29 cellular contexts compared by ENCODE assay signal in the genomic region with DNA sequence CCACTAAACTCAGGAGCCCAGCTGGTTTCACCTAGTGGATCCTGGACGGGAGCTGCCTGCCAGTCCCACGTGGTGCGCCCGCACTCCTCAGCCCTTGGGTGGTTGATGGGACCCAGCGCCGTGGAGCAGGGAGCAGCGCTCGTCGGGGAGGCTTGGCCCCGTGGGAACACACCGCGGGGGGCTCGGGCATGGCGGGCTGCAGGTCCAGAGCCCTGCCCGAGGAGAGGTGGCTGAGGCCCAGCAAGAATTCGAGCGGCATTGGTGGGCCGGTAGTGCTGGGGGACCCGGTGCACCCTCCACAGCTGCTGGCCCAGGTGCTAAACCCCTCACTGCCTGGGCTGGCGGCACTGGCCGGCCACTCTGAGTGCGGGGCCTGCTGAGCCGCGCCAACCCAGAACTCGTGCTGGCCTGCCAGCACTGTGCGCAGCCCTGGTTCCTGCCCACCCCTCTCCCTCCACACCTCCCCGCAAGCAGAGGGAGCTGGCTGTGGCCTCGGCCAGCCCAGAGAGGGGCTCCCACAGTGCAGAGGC.
DNase-seq lines count a peak whose midpoint lies in the region; ATAC-seq and TF ChIP-seq lines count a peak whose summit lies in the region.
"Had no signal": no experiment of that assay in that cellular context is flagged by ENCODE, and none has a peak within 500 bp of the region (broad histone marks: within the 10 kb centered on the region; RNA-seq: fewer than 3 reads in every experiment).

No MANE protein-coding gene starts in this region.

- intact Hi-C loops in spleen (cut with DNase I; ENCODE audit: low total_unique reads) (no loop called here), natural killer cell (cut with micrococcal nuclease) (no loop called here)

- H3K27me3 Mint-ChIP-seq in natural killer cell (ENCODE audit: low read depth in 2 of 2) = peaks cover 7 to 8% of the 10 kb centered on the region in 2 donors
- H3K27me3 Mint-ChIP-seq: CD4-positive, CD25-positive, alpha-beta regulatory T cell had no signal

- ATAC-seq in natural killer cell = no peak
- ATAC-seq: A549; CD8-positive, alpha-beta T cell had no signal

- no peaks in the 10 kb centered on the region for H3K4me1 Mint-ChIP-seq in natural killer cell
- H3K4me1 Mint-ChIP-seq: CD14-positive monocyte had no signal

- 79 to 99% (median 88%) methylated on average over 13 to 28 of the region's 28 CpGs for WGBS in spleen, 5 donors

- H3K36me3 Mint-ChIP-seq in natural killer cell = no peaks in the 10 kb centered on the region
- H3K36me3 Mint-ChIP-seq: CD14-positive monocyte; CD4-positive, alpha-beta memory T cell; CD4-positive, CD25-positive, alpha-beta regulatory T cell; CD8-positive, alpha-beta T cell had no signal

- no peaks in the 10 kb centered on the region for H3K9me3 ChIP-seq in spleen

- peaks cover 9 to 42% (median 26%) of the 10 kb centered on the region in 6 donors for H3K4me1 ChIP-seq in spleen
- H3K4me1 ChIP-seq: A549, BE2C, Caco-2 had no signal

- no peaks in the 10 kb centered on the region for H3K9me3 Mint-ChIP-seq in natural killer cell
- H3K9me3 Mint-ChIP-seq: CD4-positive, alpha-beta T cell; CD8-positive, alpha-beta memory T cell; CD8-positive, alpha-beta T cell had no signal

- no peak for TF ChIP-seq POLR2A in spleen (IDR thresholded peaks at IDR 0.05)

- DNase-seq in spleen (peak; percentile 74), natural killer cell (no peak)
- DNase-seq: 8988T; ACHN; AML-193; BE2C; C1 segment of cervical spinal cord; Caco-2; Calu3; CD4-positive, alpha-beta memory T cell; CD4-positive, alpha-beta T cell; CD4-positive, CD25-positive, alpha-beta regulatory T cell; CD8-positive, alpha-beta memory T cell; CD8-positive, alpha-beta T cell; COR-L47; DMS 273 treated with DMSO at 0.1 percent for 48 hours; DMS153; DMS53; DMS79; DMS79 treated with DMSO at 0.1 percent for 48 hours; DND-41; EL had no signal

- no peak for TF ChIP-seq CTCF in spleen (IDR thresholded peaks at IDR 0.05 in 8 of 11, conservative IDR thresholded peaks at IDR 0.05 in 3 of 11)
- no peak for TF ChIP-seq CTCF in natural killer cell (IDR thresholded peaks at IDR 0.05)

- H3K36me3 ChIP-seq in spleen = no peaks in the 10 kb centered on the region
- H3K36me3 ChIP-seq: BE2C, BLaER1 had no signal

- no peak overlapping the region for H3K27ac ChIP-seq in spleen
- H3K27ac ChIP-seq: 22Rv1; A549; BLaER1; BLaER1 treated with 17β-estradiol and CSF1 and Interleukin-3, amounts not matched to agents 10 nM and 100 nM; C4-2B had no signal

- no peaks in the 10 kb centered on the region for H3K27me3 ChIP-seq in spleen (replicated peaks in 1 of 7)
- H3K27me3 ChIP-seq: BE2C; BLaER1; BLaER1 treated with 17β-estradiol and CSF1 and Interleukin-3, amounts not matched to agents 10 nM and 100 nM had no signal

- H3K4me3 Mint-ChIP-seq in natural killer cell = no peak overlapping the region
- H3K4me3 Mint-ChIP-seq: B cell; CD14-positive monocyte; CD4-positive, alpha-beta T cell; CD8-positive, alpha-beta T cell had no signal

- H3K27ac Mint-ChIP-seq in natural killer cell = no peak overlapping the region
- H3K27ac Mint-ChIP-seq: B cell; CD14-positive monocyte; CD4-positive, alpha-beta T cell; CD8-positive, alpha-beta T cell had no signal

- no peak overlapping the region for H3K4me3 ChIP-seq in spleen
- H3K4me3 ChIP-seq: A549; BLaER1; BLaER1 treated with 17β-estradiol and CSF1 and Interleukin-3, amounts not matched to agents 10 nM and 100 nM had no signal
